In genomic region chr21:33018707-33019455, GRCh38 we compare ENCODE assay signal across 24 cellular contexts. TPM values are rescaled to one million over a fixed set of nuclear protein-coding genes. Genes with fewer than 3 reads are reported as not detected.
A peak's percentile ranks its signal among the peaks of the same experiment; 100 is the strongest.
DNase-seq lines count a peak whose midpoint lies in the region; ATAC-seq and TF ChIP-seq lines count a peak whose summit lies in the region.
"Had no signal": no experiment of that assay in that cellular context is flagged by ENCODE, and none has a peak within 500 bp of the region (broad histone marks: within the 10 kb centered on the region; RNA-seq: fewer than 3 reads in every experiment).

No MANE protein-coding gene starts in this region.

- H3K9me3 ChIP-seq in neural progenitor cell (ENCODE audit: low read depth), result no peaks in the 10 kb centered on the region
- H3K9me3 ChIP-seq: SJSA1, spleen, suprapubic skin had no signal

- no peaks in the 10 kb centered on the region for H3K36me3 ChIP-seq in GM23338 (ENCODE audit: insufficient read depth)
- H3K36me3 ChIP-seq in neural progenitor cell, result no peaks in the 10 kb centered on the region
- H3K36me3 ChIP-seq: SJSA1, spleen, suprapubic skin had no signal

- no peak overlapping the region for H3K27ac Mint-ChIP-seq in activated T-cell treated with anti-CD3 and anti-CD28 coated beads, Interleukin-2, amount 50 U/mL, for 24 hours
- H3K27ac Mint-ChIP-seq in GM23338, result no peak overlapping the region
- H3K27ac Mint-ChIP-seq in endothelial cell (ENCODE audit: unreplicated experiment), result no peak overlapping the region
- no peak overlapping the region for H3K27ac Mint-ChIP-seq in neural progenitor cell
- H3K27ac Mint-ChIP-seq in MCF 10A (ENCODE audit: low read depth, unreplicated experiment), result no peak overlapping the region

- DNase-seq in activated T-cell treated with anti-CD3 and anti-CD28 coated beads, Interleukin-2, amount 50 U/mL, for 24 hours, result no peak
- DNase-seq in activated T-cell treated with anti-CD3 and anti-CD28 coated beads for 4 hours (no peak), GM23338 (ENCODE audit: low spot score) (no peak), endothelial cell (ENCODE audit: low spot score) (no peak), neural progenitor cell (ENCODE audit: low spot score) (no peak), ureter (ENCODE audit: low spot score) (no peak), MCF 10A (ENCODE audit: unreplicated experiment) (no peak), DMS114 treated with DMSO at 0.1 percent for 48 hours (lab: John Stamatoyannopoulos, UW; ENCODE audit: unreplicated experiment) (no peak)
- DNase-seq: dermis blood vessel endothelial cell, DMS79, foreskin keratinocyte, kidney glomerular epithelial cell, mesendoderm, NCI-H1694, spleen, T-helper 9 cell had no signal

- H3K79me2 ChIP-seq in GM23338 (replicated peaks; ENCODE audit: insufficient read depth) (no peaks in the 10 kb centered on the region), neural progenitor cell (ENCODE audit: low read depth) (no peaks in the 10 kb centered on the region)

- no peak overlapping the region for H3K9ac ChIP-seq in neural progenitor cell

- H4K20me1 ChIP-seq in GM23338 (replicated peaks; ENCODE audit: insufficient read depth) (peaks cover under 1% of the 10 kb centered on the region), neural progenitor cell (ENCODE audit: low read depth) (peaks cover 65% of the 10 kb centered on the region)

- H3K27ac ChIP-seq in GM23338 (ENCODE audit: low read depth), result no peak overlapping the region
- no peak overlapping the region for H3K27ac ChIP-seq in neural progenitor cell
- H3K27ac ChIP-seq: epithelial cell of prostate, foreskin keratinocyte, SJSA1, spleen, suprapubic skin had no signal

- CTCF ChIA-PET in MCF 10A (lab: Yijun Ruan, JAX), result no interaction called here

- no TSS peak for BruUV-seq in MCF 10A (replicated peaks; lab: Mats Ljungman, UMichigan)

- no peaks in the 10 kb centered on the region for H3K9me2 ChIP-seq in GM23338 (ENCODE audit: insufficient read depth)

- no peaks in the 10 kb centered on the region for H3K36me3 Mint-ChIP-seq in activated T-cell treated with anti-CD3 and anti-CD28 coated beads, Interleukin-2, amount 50 U/mL, for 24 hours (ENCODE audit: low read depth)
- H3K36me3 Mint-ChIP-seq in GM23338 (ENCODE audit: low read depth), result no peaks in the 10 kb centered on the region; the same call in 2 of the 3 replicates
- peaks cover 5% of the 10 kb centered on the region for H3K36me3 Mint-ChIP-seq in endothelial cell (ENCODE audit: low read depth, unreplicated experiment)
- H3K36me3 Mint-ChIP-seq in neural progenitor cell, result peaks cover under 1% of the 10 kb centered on the region
- no peaks in the 10 kb centered on the region for H3K36me3 Mint-ChIP-seq in MCF 10A (ENCODE audit: insufficient read depth, unreplicated experiment)

- peak overlapping the region; percentile 91; the same call in 1 of the 2 replicates for H2AFZ ChIP-seq in GM23338
- no peak overlapping the region for H2AFZ ChIP-seq in neural progenitor cell (replicated peaks)

- no peak for ATAC-seq in GM23338
- ATAC-seq: activated CD4-positive, CD25-positive, alpha-beta regulatory T cell treated with anti-CD3 and anti-CD28 coated beads, Interleukin-2, amount 50 U/mL, for 24 hours; Panc1 had no signal

- H3K4me1 Mint-ChIP-seq in activated T-cell treated with anti-CD3 and anti-CD28 coated beads, Interleukin-2, amount 50 U/mL, for 24 hours (ENCODE audit: low read depth), result peaks cover 24% of the 10 kb centered on the region
- H3K4me1 Mint-ChIP-seq in GM23338 (peaks cover 21% of the 10 kb centered on the region), endothelial cell (ENCODE audit: unreplicated experiment) (peaks cover 27% of the 10 kb centered on the region), neural progenitor cell (peaks cover 24% of the 10 kb centered on the region), MCF 10A (ENCODE audit: insufficient read depth, unreplicated experiment) (peaks cover 15% of the 10 kb centered on the region)

- POLR2A ChIA-PET in MCF 10A (lab: Yijun Ruan, JAX), result no interaction called here

- peaks cover 93% of the 10 kb centered on the region for H3K27me3 Mint-ChIP-seq in activated T-cell treated with anti-CD3 and anti-CD28 coated beads, Interleukin-2, amount 50 U/mL, for 24 hours
- H3K27me3 Mint-ChIP-seq in GM23338 (ENCODE audit: insufficient read depth, low read depth, poor library complexity) (peaks cover 62% of the 10 kb centered on the region), endothelial cell (ENCODE audit: unreplicated experiment) (peaks cover 14% of the 10 kb centered on the region), neural progenitor cell (ENCODE audit: insufficient read depth, low read depth) (peaks cover 60% of the 10 kb centered on the region), MCF 10A (ENCODE audit: insufficient read depth, unreplicated experiment) (peaks cover 94% of the 10 kb centered on the region)

- H3K4me1 ChIP-seq in GM23338 (ENCODE audit: insufficient read depth), result peaks cover 23% of the 10 kb centered on the region
- H3K4me1 ChIP-seq in neural progenitor cell, result peaks cover 27% of the 10 kb centered on the region
- H3K4me1 ChIP-seq: foreskin keratinocyte, SJSA1 had no signal

- H3K4me3 Mint-ChIP-seq in activated T-cell treated with anti-CD3 and anti-CD28 coated beads, Interleukin-2, amount 50 U/mL, for 24 hours, result peak overlapping the region; percentile 10
- peak overlapping the region; percentile 58 for H3K4me3 Mint-ChIP-seq in GM23338
- peak overlapping the region; percentile 66 for H3K4me3 Mint-ChIP-seq in endothelial cell (ENCODE audit: unreplicated experiment)
- H3K4me3 Mint-ChIP-seq in neural progenitor cell, result peak overlapping the region; percentile 64
- no peak overlapping the region for H3K4me3 Mint-ChIP-seq in MCF 10A (ENCODE audit: unreplicated experiment)

- TF ChIP-seq CTCF in GM23338 (conservative IDR thresholded peaks at IDR 0.05; ENCODE audit: low read depth in 2 of 2), result no peak
- TF ChIP-seq CTCF in endothelial cell (IDR thresholded peaks at IDR 0.05; ENCODE audit: unreplicated experiment), result no peak
- TF ChIP-seq CTCF in neural progenitor cell (IDR thresholded peaks at IDR 0.05), result no peak
- TF ChIP-seq CTCF in MCF 10A (IDR thresholded peaks at IDR 0.05; ENCODE audit: unreplicated experiment), result no peak

- H3K27me3 ChIP-seq in GM23338 (ENCODE audit: insufficient read depth) (peaks cover 89% of the 10 kb centered on the region), neural progenitor cell (peaks cover 100% of the 10 kb centered on the region)

- H3K9me3 Mint-ChIP-seq in activated T-cell treated with anti-CD3 and anti-CD28 coated beads, Interleukin-2, amount 50 U/mL, for 24 hours, result no peaks in the 10 kb centered on the region
- H3K9me3 Mint-ChIP-seq in GM23338 (no peaks in the 10 kb centered on the region; the same call in 2 of the 3 replicates), endothelial cell (ENCODE audit: unreplicated experiment) (no peaks in the 10 kb centered on the region), neural progenitor cell (peaks cover 13% of the 10 kb centered on the region), MCF 10A (ENCODE audit: unreplicated experiment) (no peaks in the 10 kb centered on the region)

- H3K4me2 ChIP-seq in GM23338, result peak overlapping the region; percentile 83
- H3K4me2 ChIP-seq in neural progenitor cell, result peak overlapping the region; percentile 88

- H3F3A ChIP-seq in GM23338 (replicated peaks; ENCODE audit: low read depth), result 0 out of 2 replicates have a peak, but pooled peaks cover 5% of the 10 kb centered on the region
- H3F3A ChIP-seq in neural progenitor cell (ENCODE audit: low read depth), result peaks cover 20% of the 10 kb centered on the region

- H3K4me3 ChIP-seq in GM23338, result peak overlapping the region; percentile 60
- no peak overlapping the region for H3K4me3 ChIP-seq in neural progenitor cell
- H3K4me3 ChIP-seq: SJSA1 had no signal

- intact Hi-C loops in MCF 10A (cut with micrococcal nuclease), result no loop called here

TF ChIP-seq in GM23338, 12 proteins besides CTCF, POLR2A, EP300 and RAD21:
- TF ChIP-seq JUNB (IDR thresholded peaks at IDR 0.05; ENCODE audit: unreplicated experiment) (no peak), POLR2AphosphoS5 (IDR thresholded peaks at IDR 0.05; ENCODE audit: low read depth) (no peak), ZNF331 (CRISPR knock-in tag; IDR thresholded peaks at IDR 0.05; ENCODE audit: low read depth) (no peak), ETS1 (IDR thresholded peaks at IDR 0.05) (no peak)

RNA-seq across cellular contexts. Expression of gene OLIG2, which starts 6.9 kb away (rescaled TPM):
- 0.04 and 1.4 TPM in 2 replicates for total RNA-seq in GM23338 (2014; rRNA removed; shearing (Covaris generic))
- polyA plus RNA-seq in GM23338 (2016; fragmentation: Nextera tagmentation; extraction: Ambion mirVana), result 0.09 and 0.15 TPM in 2 replicates
- total RNA-seq in endothelial cell (ENCODE audit: unreplicated experiment), result 0.33 TPM
- total RNA-seq in neural progenitor cell (ENCODE audit: low replicate concordance), result 0.15 TPM in 1 of 2 replicates, not detected in the other
- not detected for total RNA-seq in ureter
- not detected in 2 replicates for total RNA-seq in MCF 10A (2022)
- total RNA-seq: bronchial epithelial cell, dermis blood vessel endothelial cell, foreskin keratinocyte, HepG2, M059J, SJSA1, suprapubic skin had no signal
- polyA plus RNA-seq: foreskin keratinocyte, HepG2 had no signal

RNA-seq across cellular contexts. Expression of gene OLIG1, which starts 51.1 kb away (rescaled TPM):
- total RNA-seq in GM23338 (2014; rRNA removed; shearing (Covaris generic)), result 0.14 and 0.19 TPM in 2 replicates
- 0.81 and 2.0 TPM in 2 replicates for polyA plus RNA-seq in GM23338 (2016; fragmentation: Nextera tagmentation; extraction: Ambion mirVana)
- total RNA-seq in endothelial cell (ENCODE audit: unreplicated experiment), result 0.67 TPM
- not detected in 2 replicates for total RNA-seq in neural progenitor cell (ENCODE audit: low replicate concordance)
- not detected for total RNA-seq in ureter
- total RNA-seq in MCF 10A (2022), result not detected in 2 replicates
- total RNA-seq: bronchial epithelial cell, dermis blood vessel endothelial cell, foreskin keratinocyte, HepG2, M059J, SJSA1 had no signal
- polyA plus RNA-seq: foreskin keratinocyte, HepG2 had no signal
